In the genomic region with DNA sequence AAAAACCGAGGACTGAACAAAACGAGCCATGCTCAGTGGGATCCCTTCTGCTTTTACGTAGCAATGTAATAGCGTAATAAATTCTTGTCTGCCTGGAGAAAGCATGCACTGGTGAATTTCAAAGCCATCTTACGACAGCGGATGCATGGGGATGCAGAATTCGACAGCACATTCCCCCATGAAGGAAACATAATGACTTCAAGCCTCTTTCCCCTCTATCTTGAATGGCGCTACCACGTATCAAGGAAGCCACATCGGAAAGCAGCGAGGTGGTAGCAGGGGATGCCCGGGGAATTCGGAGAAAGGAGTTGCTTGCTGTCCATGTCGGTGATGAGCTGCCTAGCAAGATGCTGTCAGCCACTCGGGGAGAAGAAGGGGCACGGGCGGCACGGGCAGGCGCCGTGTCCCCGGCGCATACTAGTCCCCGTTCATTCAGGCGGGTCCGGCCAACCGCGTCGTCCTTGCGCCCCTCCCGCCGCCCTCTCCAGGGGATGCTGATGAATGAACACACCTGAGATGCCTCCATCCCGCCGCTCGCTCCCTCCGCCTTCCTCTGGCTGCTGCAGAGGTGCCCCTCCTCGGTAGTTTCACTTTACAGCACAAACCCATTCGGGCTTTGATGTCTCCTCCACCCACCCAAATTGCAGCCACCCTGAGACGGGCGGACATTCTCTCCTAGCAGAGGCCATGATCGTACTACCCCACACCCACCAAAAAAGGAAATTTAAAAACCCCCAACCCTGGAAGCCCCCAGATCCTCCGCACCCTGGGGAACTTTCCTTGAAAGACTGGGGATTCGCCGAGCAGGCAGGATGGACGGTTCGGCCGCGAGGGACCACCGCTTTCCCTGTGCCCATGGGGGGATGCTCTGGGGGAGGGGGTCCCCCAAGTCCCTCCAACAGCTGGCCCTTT, we compare ENCODE assay signal across 1 cellular context.
TF ChIP-seq lines count a peak whose summit lies in the region.

No MANE protein-coding gene starts in this region.

TF ChIP-seq in HepG2, 621 proteins besides CTCF, POLR2A, EP300 and RAD21 (continued from another document):
- TF ChIP-seq MEIS1 (CRISPR knock-in tag; IDR thresholded peaks at IDR 0.05; ENCODE audit: borderline replicate concordance), result no peak
- TF ChIP-seq ZNF430 (CRISPR knock-in tag; IDR thresholded peaks at IDR 0.05), result no peak
- no peak for TF ChIP-seq GATAD2A (CRISPR knock-in tag; IDR thresholded peaks at IDR 0.05)
- TF ChIP-seq ZEB1 (IDR thresholded peaks at IDR 0.05; ENCODE audit: insufficient replicate concordance, low read depth), result peak; percentile 58
- peak; percentile 59; the same call in 1 of the 2 replicates for TF ChIP-seq ZNF292 (CRISPR knock-in tag; IDR thresholded peaks at IDR 0.05; ENCODE audit: borderline replicate concordance, low read depth)
- TF ChIP-seq ZNF17 (CRISPR knock-in tag; IDR thresholded peaks at IDR 0.05), result no peak
- TF ChIP-seq ZMAT3 (CRISPR knock-in tag; conservative IDR thresholded peaks at IDR 0.05), result 0 out of 2 replicates have a peak, but pooled peaks have one; percentile 3
- no peak for TF ChIP-seq HNF4A (CRISPR knock-in tag; IDR thresholded peaks at IDR 0.05)
- TF ChIP-seq ZNF280B (CRISPR knock-in tag; IDR thresholded peaks at IDR 0.05; ENCODE audit: borderline replicate concordance), result no peak
- TF ChIP-seq ETV6 (CRISPR knock-in tag; conservative IDR thresholded peaks at IDR 0.05), result no peak
- no peak for TF ChIP-seq BCL3 (CRISPR knock-in tag; IDR thresholded peaks at IDR 0.05)
- no peak for TF ChIP-seq ZNF598 (CRISPR knock-in tag; IDR thresholded peaks at IDR 0.05; ENCODE audit: borderline replicate concordance)
- no peak for TF ChIP-seq KLF15 (CRISPR knock-in tag; IDR thresholded peaks at IDR 0.05; ENCODE audit: borderline replicate concordance)
- TF ChIP-seq PRDM4 (CRISPR knock-in tag; IDR thresholded peaks at IDR 0.05; ENCODE audit: borderline replicate concordance), result no peak
- TF ChIP-seq ZSCAN22 (CRISPR knock-in tag; IDR thresholded peaks at IDR 0.05), result no peak
- TF ChIP-seq HMGA1 (CRISPR knock-in tag; conservative IDR thresholded peaks at IDR 0.05), result no peak
- TF ChIP-seq ZNF256 (CRISPR knock-in tag; conservative IDR thresholded peaks at IDR 0.05), result no peak
- no peak for TF ChIP-seq GATAD1 (CRISPR knock-in tag; IDR thresholded peaks at IDR 0.05)
- no peak for TF ChIP-seq PHB2 (IDR thresholded peaks at IDR 0.05; ENCODE audit: partially characterized antibody)
- no peak for TF ChIP-seq CHD2 (IDR thresholded peaks at IDR 0.05; ENCODE audit: low read depth, low read length)
- TF ChIP-seq MTERF4 (CRISPR knock-in tag; IDR thresholded peaks at IDR 0.05), result no peak
- TF ChIP-seq ZNF543 (CRISPR knock-in tag; IDR thresholded peaks at IDR 0.05), result no peak
- TF ChIP-seq AGO2 (optimal IDR thresholded peaks at IDR 0.05; ENCODE audit: low read depth, low read length), result peak; percentile 52
- no peak for TF ChIP-seq ZNF605 (CRISPR knock-in tag; IDR thresholded peaks at IDR 0.05)
- TF ChIP-seq, protein P1, sequence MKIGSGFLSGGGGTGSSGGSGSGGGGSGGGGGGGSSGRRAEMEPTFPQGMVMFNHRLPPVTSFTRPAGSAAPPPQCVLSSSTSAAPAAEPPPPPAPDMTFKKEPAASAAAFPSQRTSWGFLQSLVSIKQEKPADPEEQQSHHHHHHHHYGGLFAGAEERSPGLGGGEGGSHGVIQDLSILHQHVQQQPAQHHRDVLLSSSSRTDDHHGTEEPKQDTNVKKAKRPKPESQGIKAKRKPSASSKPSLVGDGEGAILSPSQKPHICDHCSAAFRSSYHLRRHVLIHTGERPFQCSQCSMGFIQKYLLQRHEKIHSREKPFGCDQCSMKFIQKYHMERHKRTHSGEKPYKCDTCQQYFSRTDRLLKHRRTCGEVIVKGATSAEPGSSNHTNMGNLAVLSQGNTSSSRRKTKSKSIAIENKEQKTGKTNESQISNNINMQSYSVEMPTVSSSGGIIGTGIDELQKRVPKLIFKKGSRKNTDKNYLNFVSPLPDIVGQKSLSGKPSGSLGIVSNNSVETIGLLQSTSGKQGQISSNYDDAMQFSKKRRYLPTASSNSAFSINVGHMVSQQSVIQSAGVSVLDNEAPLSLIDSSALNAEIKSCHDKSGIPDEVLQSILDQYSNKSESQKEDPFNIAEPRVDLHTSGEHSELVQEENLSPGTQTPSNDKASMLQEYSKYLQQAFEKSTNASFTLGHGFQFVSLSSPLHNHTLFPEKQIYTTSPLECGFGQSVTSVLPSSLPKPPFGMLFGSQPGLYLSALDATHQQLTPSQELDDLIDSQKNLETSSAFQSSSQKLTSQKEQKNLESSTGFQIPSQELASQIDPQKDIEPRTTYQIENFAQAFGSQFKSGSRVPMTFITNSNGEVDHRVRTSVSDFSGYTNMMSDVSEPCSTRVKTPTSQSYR (CRISPR knock-in tag; IDR thresholded peaks at IDR 0.05; ENCODE audit: borderline replicate concordance), result no peak
- TF ChIP-seq ZNF713 (CRISPR knock-in tag; IDR thresholded peaks at IDR 0.05), result no peak
- no peak for TF ChIP-seq SMC3 (IDR thresholded peaks at IDR 0.05; ENCODE audit: low read length)
- no peak for TF ChIP-seq SALL1 (CRISPR knock-in tag; IDR thresholded peaks at IDR 0.05)
- no peak for TF ChIP-seq ZFP36L2 (CRISPR knock-in tag; IDR thresholded peaks at IDR 0.05)
- no peak for TF ChIP-seq ZNF614 (CRISPR knock-in tag; IDR thresholded peaks at IDR 0.05; ENCODE audit: borderline replicate concordance)
- no peak for TF ChIP-seq PLRG1 (conservative IDR thresholded peaks at IDR 0.05)
- TF ChIP-seq ZNF24 (IDR thresholded peaks at IDR 0.05), result no peak
- TF ChIP-seq, protein P2, sequence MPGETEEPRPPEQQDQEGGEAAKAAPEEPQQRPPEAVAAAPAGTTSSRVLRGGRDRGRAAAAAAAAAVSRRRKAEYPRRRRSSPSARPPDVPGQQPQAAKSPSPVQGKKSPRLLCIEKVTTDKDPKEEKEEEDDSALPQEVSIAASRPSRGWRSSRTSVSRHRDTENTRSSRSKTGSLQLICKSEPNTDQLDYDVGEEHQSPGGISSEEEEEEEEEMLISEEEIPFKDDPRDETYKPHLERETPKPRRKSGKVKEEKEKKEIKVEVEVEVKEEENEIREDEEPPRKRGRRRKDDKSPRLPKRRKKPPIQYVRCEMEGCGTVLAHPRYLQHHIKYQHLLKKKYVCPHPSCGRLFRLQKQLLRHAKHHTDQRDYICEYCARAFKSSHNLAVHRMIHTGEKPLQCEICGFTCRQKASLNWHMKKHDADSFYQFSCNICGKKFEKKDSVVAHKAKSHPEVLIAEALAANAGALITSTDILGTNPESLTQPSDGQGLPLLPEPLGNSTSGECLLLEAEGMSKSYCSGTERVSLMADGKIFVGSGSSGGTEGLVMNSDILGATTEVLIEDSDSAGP (CRISPR knock-in tag; IDR thresholded peaks at IDR 0.05; ENCODE audit: borderline replicate concordance), result peak; percentile 93
TF ChIP-seq in HepG2: peak in this region for 13.
